In the genomic region with DNA sequence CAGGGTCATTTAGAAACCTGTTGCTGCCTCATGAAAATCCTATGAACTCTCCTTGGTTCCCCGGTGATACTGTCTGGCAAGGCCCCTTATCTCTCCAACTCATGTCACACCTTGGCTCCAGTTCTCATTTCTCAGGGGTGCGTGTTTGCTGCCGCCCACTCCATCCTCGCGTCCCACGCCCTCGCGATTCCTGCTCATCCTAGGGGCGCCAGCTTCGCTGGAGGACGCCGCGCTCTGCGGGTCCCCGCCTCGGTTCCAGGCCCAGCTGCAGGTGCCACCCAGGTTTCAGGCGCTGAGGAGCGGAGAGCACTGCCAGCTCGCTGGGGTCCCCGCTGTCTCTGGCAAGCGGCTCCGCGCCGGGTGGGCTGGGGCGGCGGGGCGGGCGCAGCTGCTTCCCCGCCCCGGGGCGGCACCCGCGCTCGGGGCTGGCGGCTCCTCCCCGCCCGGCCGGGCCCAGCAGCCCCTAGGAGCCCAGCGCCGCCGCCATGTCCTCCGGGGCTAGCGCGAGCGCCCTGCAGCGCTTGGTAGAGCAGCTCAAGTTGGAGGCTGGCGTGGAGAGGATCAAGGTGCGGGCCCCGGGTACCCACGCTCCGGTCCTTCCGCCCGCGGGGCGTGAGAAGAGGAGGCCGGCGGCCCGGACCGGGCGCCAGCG, we compare ENCODE assay signal across 8 cellular contexts.
DNase-seq lines count a peak whose midpoint lies in the region; ATAC-seq and TF ChIP-seq lines count a peak whose summit lies in the region.

A gene (plus strand): TSS at position 456 of the 652 bp plus-strand sequence. CDS start 30 bp downstream, at position 486.

- H3K4me3 ChIP-seq in NT2/D1 (ENCODE audit: insufficient read length, low read depth) (peak within 1 kb of the TSS; percentile 63), mucosa of stomach (ENCODE audit: low read length) (peak within 1 kb of the TSS; percentile 0)

- peak; percentile 92 for ATAC-seq in GM19025 (IDR thresholded peaks at IDR 0.05; ENCODE audit: low read depth, unreplicated experiment)
- peak; percentile 87 for ATAC-seq in HG03196 (IDR thresholded peaks at IDR 0.05; ENCODE audit: unreplicated experiment)

- peaks cover 12% of the 10 kb centered on the region for H3K27me3 ChIP-seq in NT2/D1 (ENCODE audit: insufficient read depth, insufficient read length)
- H3K27me3 ChIP-seq in mucosa of stomach (ENCODE audit: control insufficient read depth, insufficient read depth, low read length) = no peaks in the 10 kb centered on the region

- H3K9me3 ChIP-seq in NT2/D1 (ENCODE audit: insufficient read depth, low read length) (no peaks in the 10 kb centered on the region), mucosa of stomach (ENCODE audit: control insufficient read depth, low read length) (no peaks in the 10 kb centered on the region)

- H3K4me1 ChIP-seq in NT2/D1 (ENCODE audit: insufficient read depth, insufficient read length) = peaks cover 7% of the 10 kb centered on the region
- peaks cover 18% of the 10 kb centered on the region for H3K4me1 ChIP-seq in mucosa of stomach (ENCODE audit: control insufficient read depth, insufficient read depth, low read length)

- H3K9ac ChIP-seq in NT2/D1 (ENCODE audit: insufficient read length, low read depth) (peak within 1 kb of the TSS; percentile 70), mucosa of stomach (ENCODE audit: low read length) (peak within 1 kb of the TSS; percentile 40)

- no peak for TF ChIP-seq POLR2A in erythroblast (IDR thresholded peaks at IDR 0.05; ENCODE audit: low read length)

- DNase-seq in C1 segment of cervical spinal cord (lab: John Stamatoyannopoulos, UW) = peak in 12 of 14 donors; percentile 17 to 68 (median 45)
- no peak for DNase-seq in NT2/D1 (ENCODE audit: low read depth, low spot score)
- peak; percentile 72 for DNase-seq in activated T-cell treated with anti-CD3 and anti-CD28 coated beads for 48 hours (ENCODE audit: low read depth)
- DNase-seq in erythroblast (lab: John Stamatoyannopoulos, UW) = peak; percentile 73 to 81
- peak; percentile 76 for DNase-seq in stimulated activated CD8-positive, alpha-beta memory T cell treated with anti-CD3 and anti-CD28 coated beads, Interleukin-4, amount 100 ng/mL, for 48 hours

- H3K36me3 ChIP-seq in NT2/D1 (ENCODE audit: insufficient read depth, insufficient read length, low read length) (peaks cover 13% of the 10 kb centered on the region), mucosa of stomach (ENCODE audit: control insufficient read depth, insufficient read depth, low read length) (no peaks in the 10 kb centered on the region)
